1 cellular context compared by ENCODE assay signal in genomic region chr7:124460555-124460954, GRCh38.
TF ChIP-seq lines count a peak whose summit lies in the region.

No MANE protein-coding gene starts in this region.

TF ChIP-seq in HepG2, 621 proteins besides CTCF, POLR2A, EP300 and RAD21 (continued from another document):
- TF ChIP-seq, protein P1, sequence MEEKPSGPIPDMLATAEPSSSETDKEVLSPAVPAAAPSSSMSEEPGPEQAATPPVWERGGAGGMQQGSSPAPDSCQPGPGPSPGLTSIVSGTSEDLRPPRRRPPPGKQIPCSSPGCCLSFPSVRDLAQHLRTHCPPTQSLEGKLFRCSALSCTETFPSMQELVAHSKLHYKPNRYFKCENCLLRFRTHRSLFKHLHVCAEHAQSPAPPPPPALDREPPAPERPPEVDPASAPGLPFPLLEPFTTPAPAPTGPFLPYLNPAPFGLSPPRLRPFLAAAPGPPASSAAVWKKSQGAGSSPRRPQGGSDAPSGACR (CRISPR knock-in tag; IDR thresholded peaks at IDR 0.05): 0 out of 2 replicates have a peak, but pooled peaks have one; percentile 36
- TF ChIP-seq ZFP1 (CRISPR knock-in tag; IDR thresholded peaks at IDR 0.05): no peak
- no peak for TF ChIP-seq JUN (CRISPR knock-in tag; IDR thresholded peaks at IDR 0.05)
- TF ChIP-seq ZNF10 (CRISPR knock-in tag; IDR thresholded peaks at IDR 0.05; ENCODE audit: borderline replicate concordance, low read depth): no peak
- TF ChIP-seq, protein P2, sequence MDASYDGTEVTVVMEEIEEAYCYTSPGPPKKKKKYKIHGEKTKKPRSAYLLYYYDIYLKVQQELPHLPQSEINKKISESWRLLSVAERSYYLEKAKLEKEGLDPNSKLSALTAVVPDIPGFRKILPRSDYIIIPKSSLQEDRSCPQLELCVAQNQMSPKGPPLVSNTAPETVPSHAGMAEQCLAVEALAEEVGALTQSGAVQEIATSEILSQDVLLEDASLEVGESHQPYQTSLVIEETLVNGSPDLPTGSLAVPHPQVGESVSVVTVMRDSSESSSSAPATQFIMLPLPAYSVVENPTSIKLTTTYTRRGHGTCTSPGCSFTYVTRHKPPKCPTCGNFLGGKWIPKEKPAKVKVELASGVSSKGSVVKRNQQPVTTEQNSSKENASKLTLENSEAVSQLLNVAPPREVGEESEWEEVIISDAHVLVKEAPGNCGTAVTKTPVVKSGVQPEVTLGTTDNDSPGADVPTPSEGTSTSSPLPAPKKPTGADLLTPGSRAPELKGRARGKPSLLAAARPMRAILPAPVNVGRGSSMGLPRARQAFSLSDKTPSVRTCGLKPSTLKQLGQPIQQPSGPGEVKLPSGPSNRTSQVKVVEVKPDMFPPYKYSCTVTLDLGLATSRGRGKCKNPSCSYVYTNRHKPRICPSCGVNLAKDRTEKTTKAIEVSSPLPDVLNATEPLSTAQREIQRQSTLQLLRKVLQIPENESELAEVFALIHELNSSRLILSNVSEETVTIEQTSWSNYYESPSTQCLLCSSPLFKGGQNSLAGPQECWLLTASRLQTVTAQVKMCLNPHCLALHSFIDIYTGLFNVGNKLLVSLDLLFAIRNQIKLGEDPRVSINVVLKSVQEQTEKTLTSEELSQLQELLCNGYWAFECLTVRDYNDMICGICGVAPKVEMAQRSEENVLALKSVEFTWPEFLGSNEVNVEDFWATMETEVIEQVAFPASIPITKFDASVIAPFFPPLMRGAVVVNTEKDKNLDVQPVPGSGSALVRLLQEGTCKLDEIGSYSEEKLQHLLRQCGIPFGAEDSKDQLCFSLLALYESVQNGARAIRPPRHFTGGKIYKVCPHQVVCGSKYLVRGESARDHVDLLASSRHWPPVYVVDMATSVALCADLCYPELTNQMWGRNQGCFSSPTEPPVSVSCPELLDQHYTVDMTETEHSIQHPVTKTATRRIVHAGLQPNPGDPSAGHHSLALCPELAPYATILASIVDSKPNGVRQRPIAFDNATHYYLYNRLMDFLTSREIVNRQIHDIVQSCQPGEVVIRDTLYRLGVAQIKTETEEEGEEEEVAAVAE (CRISPR knock-in tag; IDR thresholded peaks at IDR 0.05; ENCODE audit: borderline replicate concordance): no peak
- no peak for TF ChIP-seq ZNF296 (CRISPR knock-in tag; conservative IDR thresholded peaks at IDR 0.05)
- TF ChIP-seq, protein P3, sequence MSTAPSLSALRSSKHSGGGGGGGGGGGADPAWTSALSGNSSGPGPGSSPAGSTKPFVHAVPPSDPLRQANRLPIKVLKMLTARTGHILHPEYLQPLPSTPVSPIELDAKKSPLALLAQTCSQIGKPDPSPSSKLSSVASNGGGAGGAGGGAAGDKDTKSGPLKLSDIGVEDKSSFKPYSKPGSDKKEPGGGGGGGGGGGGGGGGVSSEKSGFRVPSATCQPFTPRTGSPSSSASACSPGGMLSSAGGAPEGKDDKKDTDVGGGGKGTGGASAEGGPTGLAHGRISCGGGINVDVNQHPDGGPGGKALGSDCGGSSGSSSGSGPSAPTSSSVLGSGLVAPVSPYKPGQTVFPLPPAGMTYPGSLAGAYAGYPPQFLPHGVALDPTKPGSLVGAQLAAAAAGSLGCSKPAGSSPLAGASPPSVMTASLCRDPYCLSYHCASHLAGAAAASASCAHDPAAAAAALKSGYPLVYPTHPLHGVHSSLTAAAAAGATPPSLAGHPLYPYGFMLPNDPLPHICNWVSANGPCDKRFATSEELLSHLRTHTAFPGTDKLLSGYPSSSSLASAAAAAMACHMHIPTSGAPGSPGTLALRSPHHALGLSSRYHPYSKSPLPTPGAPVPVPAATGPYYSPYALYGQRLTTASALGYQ (CRISPR knock-in tag; IDR thresholded peaks at IDR 0.05): no peak
- no peak for TF ChIP-seq RCOR2 (CRISPR knock-in tag; IDR thresholded peaks at IDR 0.05)
- no peak for TF ChIP-seq NCOA1 (CRISPR knock-in tag; IDR thresholded peaks at IDR 0.05)
- TF ChIP-seq PITX1 (CRISPR knock-in tag; IDR thresholded peaks at IDR 0.05): peak; percentile 89
- TF ChIP-seq KAT7 (CRISPR knock-in tag; IDR thresholded peaks at IDR 0.05; ENCODE audit: borderline replicate concordance): no peak
- no peak for TF ChIP-seq GFI1 (CRISPR knock-in tag; IDR thresholded peaks at IDR 0.05; ENCODE audit: borderline replicate concordance)
- no peak for TF ChIP-seq NBN (conservative IDR thresholded peaks at IDR 0.05)
- no peak for TF ChIP-seq ZNF746 (CRISPR knock-in tag; IDR thresholded peaks at IDR 0.05)
- no peak for TF ChIP-seq THAP9 (CRISPR knock-in tag; IDR thresholded peaks at IDR 0.05; ENCODE audit: borderline replicate concordance)
- TF ChIP-seq, protein P4, sequence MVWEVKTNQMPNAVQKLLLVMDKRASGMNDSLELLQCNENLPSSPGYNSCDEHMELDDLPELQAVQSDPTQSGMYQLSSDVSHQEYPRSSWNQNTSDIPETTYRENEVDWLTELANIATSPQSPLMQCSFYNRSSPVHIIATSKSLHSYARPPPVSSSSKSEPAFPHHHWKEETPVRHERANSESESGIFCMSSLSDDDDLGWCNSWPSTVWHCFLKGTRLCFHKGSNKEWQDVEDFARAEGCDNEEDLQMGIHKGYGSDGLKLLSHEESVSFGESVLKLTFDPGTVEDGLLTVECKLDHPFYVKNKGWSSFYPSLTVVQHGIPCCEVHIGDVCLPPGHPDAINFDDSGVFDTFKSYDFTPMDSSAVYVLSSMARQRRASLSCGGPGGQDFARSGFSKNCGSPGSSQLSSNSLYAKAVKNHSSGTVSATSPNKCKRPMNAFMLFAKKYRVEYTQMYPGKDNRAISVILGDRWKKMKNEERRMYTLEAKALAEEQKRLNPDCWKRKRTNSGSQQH (CRISPR knock-in tag; IDR thresholded peaks at IDR 0.05; ENCODE audit: low read depth): no peak
- TF ChIP-seq RBM22 (optimal IDR thresholded peaks at IDR 0.05; ENCODE audit: low read length): no peak
- TF ChIP-seq NCOA5 (CRISPR knock-in tag; IDR thresholded peaks at IDR 0.05): no peak
- TF ChIP-seq IKZF4 (CRISPR knock-in tag; IDR thresholded peaks at IDR 0.05; ENCODE audit: borderline replicate concordance, low read depth, not compliant biosample characterization): no peak
- peak; percentile 73 for TF ChIP-seq HNF4A (CRISPR knock-in tag; IDR thresholded peaks at IDR 0.05)
- TF ChIP-seq CSRNP1 (CRISPR knock-in tag; IDR thresholded peaks at IDR 0.05): no peak
- no peak for TF ChIP-seq ARNT2 (CRISPR knock-in tag; IDR thresholded peaks at IDR 0.05; ENCODE audit: low read depth)
- TF ChIP-seq, protein P5, sequence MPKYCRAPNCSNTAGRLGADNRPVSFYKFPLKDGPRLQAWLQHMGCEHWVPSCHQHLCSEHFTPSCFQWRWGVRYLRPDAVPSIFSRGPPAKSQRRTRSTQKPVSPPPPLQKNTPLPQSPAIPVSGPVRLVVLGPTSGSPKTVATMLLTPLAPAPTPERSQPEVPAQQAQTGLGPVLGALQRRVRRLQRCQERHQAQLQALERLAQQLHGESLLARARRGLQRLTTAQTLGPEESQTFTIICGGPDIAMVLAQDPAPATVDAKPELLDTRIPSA (CRISPR knock-in tag; IDR thresholded peaks at IDR 0.05; ENCODE audit: borderline replicate concordance): no peak
- no peak for TF ChIP-seq PAX8 (CRISPR knock-in tag; IDR thresholded peaks at IDR 0.05; ENCODE audit: borderline replicate concordance)
- no peak for TF ChIP-seq ZBTB1 (CRISPR knock-in tag; IDR thresholded peaks at IDR 0.05; ENCODE audit: borderline replicate concordance)
- 0 out of 2 replicates have a peak, but pooled peaks have one; percentile 15 for TF ChIP-seq TCF7 (IDR thresholded peaks at IDR 0.05; ENCODE audit: low read depth)
- no peak for TF ChIP-seq MXI1 (IDR thresholded peaks at IDR 0.05; ENCODE audit: borderline replicate concordance, low read depth, low read length)
- no peak for TF ChIP-seq CREB3 (CRISPR knock-in tag; IDR thresholded peaks at IDR 0.05)
- TF ChIP-seq MIXL1 (CRISPR knock-in tag; IDR thresholded peaks at IDR 0.05): 0 out of 2 replicates have a peak, but pooled peaks have one; percentile 18
- TF ChIP-seq ELF1 (CRISPR knock-in tag; IDR thresholded peaks at IDR 0.05): no peak
- TF ChIP-seq PCBP1 (IDR thresholded peaks at IDR 0.05; ENCODE audit: borderline replicate concordance, low read depth, low read length): no peak
- TF ChIP-seq, protein P6, sequence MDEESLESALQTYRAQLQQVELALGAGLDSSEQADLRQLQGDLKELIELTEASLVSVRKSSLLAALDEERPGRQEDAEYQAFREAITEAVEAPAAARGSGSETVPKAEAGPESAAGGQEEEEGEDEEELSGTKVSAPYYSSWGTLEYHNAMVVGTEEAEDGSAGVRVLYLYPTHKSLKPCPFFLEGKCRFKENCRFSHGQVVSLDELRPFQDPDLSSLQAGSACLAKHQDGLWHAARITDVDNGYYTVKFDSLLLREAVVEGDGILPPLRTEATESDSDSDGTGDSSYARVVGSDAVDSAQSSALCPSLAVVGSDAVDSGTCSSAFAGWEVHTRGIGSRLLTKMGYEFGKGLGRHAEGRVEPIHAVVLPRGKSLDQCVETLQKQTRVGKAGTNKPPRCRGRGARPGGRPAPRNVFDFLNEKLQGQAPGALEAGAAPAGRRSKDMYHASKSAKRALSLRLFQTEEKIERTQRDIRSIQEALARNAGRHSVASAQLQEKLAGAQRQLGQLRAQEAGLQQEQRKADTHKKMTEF (CRISPR knock-in tag; IDR thresholded peaks at IDR 0.05): no peak
TF ChIP-seq in HepG2: peak in this region for 39.
